Comparison of ENCODE assay signal across 8 cellular contexts in genomic region chr13:46983881-46984280, GRCh38.
A peak's percentile ranks its signal among the peaks of the same experiment; 100 is the strongest.
DNase-seq lines count a peak whose midpoint lies in the region; ATAC-seq and TF ChIP-seq lines count a peak whose summit lies in the region.

No MANE protein-coding gene starts in this region.

- peaks cover 3% of the 10 kb centered on the region for H3K36me3 Mint-ChIP-seq in central memory CD8-positive, alpha-beta T cell (ENCODE audit: insufficient read depth)
- H3K36me3 Mint-ChIP-seq in activated CD4-positive, alpha-beta T cell treated with anti-CD3 and anti-CD28 coated beads for 36 hours (ENCODE audit: low read depth) = no peaks in the 10 kb centered on the region

- peaks cover 9% of the 10 kb centered on the region for H3K4me1 Mint-ChIP-seq in central memory CD8-positive, alpha-beta T cell
- H3K4me1 Mint-ChIP-seq in activated CD4-positive, alpha-beta T cell treated with anti-CD3 and anti-CD28 coated beads for 36 hours = peaks cover 10% of the 10 kb centered on the region

- no peak overlapping the region for H3K27ac Mint-ChIP-seq in central memory CD8-positive, alpha-beta T cell (ENCODE audit: low read depth)
- H3K27ac Mint-ChIP-seq in activated CD4-positive, alpha-beta T cell treated with anti-CD3 and anti-CD28 coated beads for 36 hours = no peak overlapping the region

- no peaks in the 10 kb centered on the region for H3K9me3 Mint-ChIP-seq in central memory CD8-positive, alpha-beta T cell
- no peaks in the 10 kb centered on the region for H3K9me3 Mint-ChIP-seq in activated CD4-positive, alpha-beta T cell treated with anti-CD3 and anti-CD28 coated beads for 36 hours (ENCODE audit: low read depth)

- TF ChIP-seq CTCF in GM10248 (IDR thresholded peaks at IDR 0.05; ENCODE audit: control extremely low read depth, extremely low read depth, low read depth, missing control alignments) = no peak

- peaks cover 15% of the 10 kb centered on the region for H3K27me3 Mint-ChIP-seq in central memory CD8-positive, alpha-beta T cell
- peaks cover 1% of the 10 kb centered on the region for H3K27me3 Mint-ChIP-seq in activated CD4-positive, alpha-beta T cell treated with anti-CD3 and anti-CD28 coated beads for 36 hours

- CTCF ChIA-PET in GM10248 (lab: Yijun Ruan, JAX) = interaction anchor here (1.2 to 3.3 kb wide), 4 partner anchors 9 to 136 kb away, joined by 3 to 22 read pairs (median 6); no protein-coding TSS in a partner anchor
- CTCF ChIA-PET in activated CD4-positive, alpha-beta T cell treated with anti-CD3 and anti-CD28 coated beads for 36 hours (lab: Charles Lee) = interaction anchor here (0.7 to 2.5 kb wide), 2 partner anchors 10 to 707 kb away, joined by 3 to 9 read pairs; no protein-coding TSS in a partner anchor

- ATAC-seq in GM21367 (IDR thresholded peaks at IDR 0.05; ENCODE audit: unreplicated experiment) (peak; percentile 66), HG03354 (IDR thresholded peaks at IDR 0.05; ENCODE audit: poor library complexity, severe bottlenecking, unreplicated experiment) (peak; percentile 77)
- ATAC-seq in central memory CD8-positive, alpha-beta T cell (replicated peaks; ENCODE audit: extremely low read depth, poor library complexity, severe bottlenecking) = peak; percentile 14
- no peak for ATAC-seq in activated CD4-positive, alpha-beta T cell treated with anti-CD3 and anti-CD28 coated beads for 36 hours

- intact Hi-C loops in activated CD4-positive, alpha-beta T cell treated with anti-CD3 and anti-CD28 coated beads for 36 hours (cut with DNase I, micrococcal nuclease) = no loop called here

- POLR2A ChIA-PET in GM10248 (lab: Yijun Ruan, JAX) = no interaction called here
- POLR2A ChIA-PET in activated CD4-positive, alpha-beta T cell treated with anti-CD3 and anti-CD28 coated beads for 36 hours (lab: Charles Lee) = interaction anchor here (0.5 kb wide), 1 partner anchor 688 kb away, joined by 3 read pairs; no protein-coding TSS in a partner anchor

- DNase-seq in GM10248 (ENCODE audit: extremely low spot score) (peak; percentile 48), anterior cingulate cortex (lab: John Stamatoyannopoulos, UW) (no peak)
- DNase-seq in central memory CD8-positive, alpha-beta T cell (ENCODE audit: low spot score in 2 of 2) = no peak
- DNase-seq in stimulated activated naive CD4-positive, alpha-beta T cell treated with Interleukin-2 at 50 U/mL for 16 hours (lab: John Stamatoyannopoulos, UW) = no peak
- no peak for DNase-seq in stimulated activated CD4-positive, alpha-beta T cell treated with anti-CD3 and anti-CD28 coated beads, Interleukin-12 subunit alpha, Interleukin-12 subunit beta, amount 100 ng/mL, for 4 hours
- DNase-seq in activated CD4-positive, alpha-beta T cell treated with anti-CD3 and anti-CD28 coated beads for 36 hours = no peak

- H3K4me3 Mint-ChIP-seq in central memory CD8-positive, alpha-beta T cell = peak overlapping the region; percentile 2
- H3K4me3 Mint-ChIP-seq in activated CD4-positive, alpha-beta T cell treated with anti-CD3 and anti-CD28 coated beads for 36 hours = no peak overlapping the region
